ENCODE assay signal across 8 cellular contexts in the genomic region with DNA sequence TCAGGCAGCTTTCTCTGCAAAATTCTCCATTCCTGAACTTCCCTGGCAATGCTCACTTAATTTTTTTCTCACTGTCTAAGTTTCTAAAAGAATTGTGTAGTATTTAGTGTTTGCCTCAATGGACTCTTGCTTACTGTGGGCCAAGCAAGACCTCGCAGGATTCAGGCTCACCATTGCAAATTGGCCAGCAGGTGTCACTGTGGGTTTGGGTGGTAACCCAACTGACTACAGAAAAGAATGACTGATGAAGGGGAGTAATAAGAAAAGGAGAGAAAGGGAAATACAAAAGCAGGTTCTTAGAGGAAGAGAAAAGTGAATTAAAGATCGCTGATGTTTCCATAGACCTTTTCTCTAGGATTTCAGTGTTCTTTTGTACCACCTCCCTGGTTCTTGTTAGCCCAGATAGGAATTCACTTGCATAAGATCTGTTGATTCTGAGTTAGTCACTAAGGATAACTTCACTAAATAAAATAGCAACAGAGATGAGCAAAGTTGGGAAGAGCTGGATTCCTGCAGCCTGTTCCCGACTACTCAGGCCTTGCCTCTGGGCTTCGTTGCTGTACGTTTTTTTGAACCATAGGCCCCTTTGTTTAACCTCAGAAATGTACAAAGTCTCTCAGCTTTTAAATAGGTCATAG.
DNase-seq lines count a peak whose midpoint lies in the region; FAIRE-seq and TF ChIP-seq lines count a peak whose summit lies in the region.

No MANE protein-coding gene starts in this region.

- FAIRE-seq in GM19239 (lab: Jason Lieb, UNC), result peak; percentile 98

- H3K4me1 ChIP-seq in NT2/D1 (ENCODE audit: insufficient read depth, insufficient read length) (no peaks in the 10 kb centered on the region), cardiac muscle cell (ENCODE audit: low read depth) (peaks cover 8% of the 10 kb centered on the region)

- H3K9me3 Mint-ChIP-seq in activated naive CD4-positive, alpha-beta T cell treated with anti-CD3 and anti-CD28 coated beads, Interleukin-2, amount 10 ng/mL, durations not matched to agents 7 days and 5 days, result no peaks in the 10 kb centered on the region
- H3K9me3 Mint-ChIP-seq in progenitor cell of endocrine pancreas (ENCODE audit: low read depth), result no peaks in the 10 kb centered on the region

- TF ChIP-seq CTCF in cardiac muscle cell (IDR thresholded peaks at IDR 0.05; ENCODE audit: low read depth, low read length) (peak; percentile 94), progenitor cell of endocrine pancreas (IDR thresholded peaks at IDR 0.05; ENCODE audit: unreplicated experiment) (peak; percentile 91)

- no peaks in the 10 kb centered on the region for H3K27me3 ChIP-seq in NT2/D1 (ENCODE audit: insufficient read depth, insufficient read length)
- H3K27me3 ChIP-seq in cardiac muscle cell, result no peaks in the 10 kb centered on the region

- peaks cover 6% of the 10 kb centered on the region for H3K27me3 Mint-ChIP-seq in activated naive CD4-positive, alpha-beta T cell treated with anti-CD3 and anti-CD28 coated beads, Interleukin-2, amount 10 ng/mL, durations not matched to agents 7 days and 5 days
- H3K27me3 Mint-ChIP-seq in progenitor cell of endocrine pancreas, result no peaks in the 10 kb centered on the region

- H3K4me1 Mint-ChIP-seq in activated naive CD4-positive, alpha-beta T cell treated with anti-CD3 and anti-CD28 coated beads, Interleukin-2, amount 10 ng/mL, durations not matched to agents 7 days and 5 days, result no peaks in the 10 kb centered on the region
- H3K4me1 Mint-ChIP-seq in progenitor cell of endocrine pancreas (ENCODE audit: low read depth), result peaks cover 3% of the 10 kb centered on the region

- CTCF ChIA-PET in activated naive CD4-positive, alpha-beta T cell treated with anti-CD3 and anti-CD28 coated beads, Interleukin-2, amount 10 ng/mL, durations not matched to agents 7 days and 5 days (lab: Charles Lee), result interaction anchor here (1.4 to 3.2 kb wide), 6 partner anchors 8 to 810 kb away, joined by 3 to 13 read pairs (median 4); no protein-coding TSS in a partner anchor

- H3K36me3 ChIP-seq in NT2/D1 (ENCODE audit: insufficient read depth, insufficient read length, low read length) (no peaks in the 10 kb centered on the region), cardiac muscle cell (no peaks in the 10 kb centered on the region)

- no peak overlapping the region for H3K4me3 Mint-ChIP-seq in activated naive CD4-positive, alpha-beta T cell treated with anti-CD3 and anti-CD28 coated beads, Interleukin-2, amount 10 ng/mL, durations not matched to agents 7 days and 5 days
- H3K4me3 Mint-ChIP-seq in progenitor cell of endocrine pancreas (ENCODE audit: low read depth), result no peak overlapping the region

- no peaks in the 10 kb centered on the region for H3K9me3 ChIP-seq in NT2/D1 (ENCODE audit: insufficient read depth, low read length)
- no peaks in the 10 kb centered on the region for H3K9me3 ChIP-seq in cardiac muscle cell (ENCODE audit: low read depth)

- H3K4me3 ChIP-seq in NT2/D1 (ENCODE audit: insufficient read length, low read depth), result no peak overlapping the region
- no peak overlapping the region for H3K4me3 ChIP-seq in cardiac muscle cell

- no peak overlapping the region for H3K27ac Mint-ChIP-seq in activated naive CD4-positive, alpha-beta T cell treated with anti-CD3 and anti-CD28 coated beads, Interleukin-2, amount 10 ng/mL, durations not matched to agents 7 days and 5 days
- no peak overlapping the region for H3K27ac Mint-ChIP-seq in progenitor cell of endocrine pancreas

- DNase-seq in COLO668 (lab: John Stamatoyannopoulos, UW; ENCODE audit: unreplicated experiment) (peak; percentile 82), GM19239 (ENCODE audit: insufficient read length, low spot score) (peak; percentile 32), HK-2 (ENCODE audit: unreplicated experiment) (peak; percentile 63), NT2/D1 (ENCODE audit: low read depth, low spot score) (peak; percentile 60), cardiac muscle cell (ENCODE audit: low read depth in 1 of 2, low spot score in 1 of 2) (peak; percentile 80 to 88), progenitor cell of endocrine pancreas (ENCODE audit: low spot score, unreplicated experiment) (peak; percentile 70), mesenteric fat pad (ENCODE audit: low spot score) (no peak)
- peak; percentile 66 for DNase-seq in activated naive CD4-positive, alpha-beta T cell treated with anti-CD3 and anti-CD28 coated beads, Interleukin-2, amount 10 ng/mL, durations not matched to agents 7 days and 5 days

- H3K9ac ChIP-seq in NT2/D1 (ENCODE audit: insufficient read length, low read depth), result no peak overlapping the region

- no peaks in the 10 kb centered on the region for H3K36me3 Mint-ChIP-seq in activated naive CD4-positive, alpha-beta T cell treated with anti-CD3 and anti-CD28 coated beads, Interleukin-2, amount 10 ng/mL, durations not matched to agents 7 days and 5 days
- no peaks in the 10 kb centered on the region for H3K36me3 Mint-ChIP-seq in progenitor cell of endocrine pancreas (ENCODE audit: insufficient read depth)

- no peak overlapping the region for H3K27ac ChIP-seq in cardiac muscle cell
